20 cellular contexts compared by ENCODE assay signal in the genomic region with DNA sequence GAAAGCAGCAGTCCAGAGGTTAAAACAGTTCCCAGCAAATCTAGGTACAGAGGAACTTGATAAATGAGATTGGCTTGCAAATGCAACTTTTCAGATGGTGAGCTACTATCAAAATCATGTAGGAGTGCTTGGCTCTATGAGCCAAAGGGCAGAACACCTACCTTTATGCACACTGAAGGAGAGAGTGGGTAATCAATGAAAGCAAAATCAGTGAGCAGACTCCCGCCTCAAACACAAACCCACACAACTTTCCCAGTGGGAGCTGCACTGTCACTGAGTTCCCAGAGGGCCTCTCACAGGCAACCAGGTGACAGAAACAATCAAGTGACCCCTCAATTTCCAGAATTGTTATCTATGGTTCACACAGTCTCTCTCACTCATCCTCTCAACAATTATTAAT.
"Had no signal": no experiment of that assay in that cellular context is flagged by ENCODE, and none has a peak within 500 bp of the region (broad histone marks: within the 10 kb centered on the region; RNA-seq: fewer than 3 reads in every experiment).

No MANE protein-coding gene starts in this region.

- H3K4me3 ChIP-seq: esophagus squamous epithelium, left lung, lower lobe of right lung, psoas muscle, right lobe of liver, stomach, thoracic aorta, uterus had no signal

- H3K36me3 ChIP-seq: esophagus squamous epithelium, left lung, lower lobe of right lung, right lobe of liver, stomach, thoracic aorta, uterus had no signal

- DNase-seq: cortex of kidney; effector memory CD4-positive, alpha-beta T cell; esophagus squamous epithelium; immature natural killer cell; left lung; lower lobe of right lung; midbrain; psoas muscle; retina; right lobe of liver; stimulated activated CD4-positive, alpha-beta T cell treated with anti-CD3 and anti-CD28 coated beads, Interleukin-2, amount 100 ng/mL, for 24 hours; stimulated activated CD4-positive, alpha-beta T cell treated with anti-CD3 and anti-CD28 coated beads, Interleukin-4, amount 100 ng/mL, for 4 hours; stimulated activated naive B cell treated with anti-CD40 and anti-IgM and Interleukin-4, amounts not matched to agents 10 μg/mL and 1 μg/mL and 100 μg/mL, for 72 hours; stomach; substantia nigra; uterus had no signal

- H3K4me1 ChIP-seq: psoas muscle, uterus had no signal

- ATAC-seq: stimulated activated naive B cell treated with anti-CD40 and anti-IgM and Interleukin-4, amounts not matched to agents 10 μg/mL and 1 μg/mL and 100 μg/mL, for 72 hours had no signal

- H3K9me3 ChIP-seq: esophagus squamous epithelium, left lung, lower lobe of right lung, psoas muscle, right lobe of liver, stomach, thoracic aorta, uterus had no signal

- FAIRE-seq: endometrium, keratinocyte had no signal

- H3K27ac ChIP-seq: epithelial cell of prostate, esophagus squamous epithelium, lower lobe of right lung, psoas muscle, right lobe of liver, stomach, thoracic aorta, uterus had no signal

- H3K27me3 ChIP-seq: esophagus squamous epithelium, left lung, right lobe of liver, stomach, uterus had no signal
